ENCODE assay signal across 22 cellular contexts in genomic region chr11:1846453-1846932, GRCh38. TPM values are rescaled to one million over a fixed set of nuclear protein-coding genes. Genes with fewer than 3 reads are reported as not detected.
DNase-seq lines count a peak whose midpoint lies in the region; ATAC-seq, FAIRE-seq and TF ChIP-seq lines count a peak whose summit lies in the region.
"Had no signal": no experiment of that assay in that cellular context is flagged by ENCODE, and none has a peak within 500 bp of the region (broad histone marks: within the 10 kb centered on the region; RNA-seq: fewer than 3 reads in every experiment).

No MANE protein-coding gene starts in this region.

- peak overlapping the region; percentile 71 for H3K27ac Mint-ChIP-seq in activated CD4-positive, alpha-beta T cell treated with anti-CD3 and anti-CD28 coated beads, Interleukin-2, amount 10 ng/mL, durations not matched to agents 24 days and 14 days
- H3K27ac Mint-ChIP-seq in Caco-2 (ENCODE audit: unreplicated experiment) = peak overlapping the region; percentile 45

- H3K4me1 Mint-ChIP-seq in activated CD4-positive, alpha-beta T cell treated with anti-CD3 and anti-CD28 coated beads, Interleukin-2, amount 10 ng/mL, durations not matched to agents 24 days and 14 days = peaks cover 65% of the 10 kb centered on the region
- peaks cover 11% of the 10 kb centered on the region for H3K4me1 Mint-ChIP-seq in Caco-2 (ENCODE audit: low read depth, unreplicated experiment)

- H2BK5ac ChIP-seq in neuronal stem cell (ENCODE audit: low read length) = peak overlapping the region; percentile 13

- H3K9me3 ChIP-seq in Caco-2 (no peaks in the 10 kb centered on the region), K562 (replicated peaks; ENCODE audit: control insufficient read depth, insufficient read depth, low read depth, low read length) (no peaks in the 10 kb centered on the region), neuronal stem cell (replicated peaks in 1 of 2; ENCODE audit: control insufficient read depth in 2 of 2, insufficient read depth in 1 of 2, low read depth in 1 of 2, low read length in 2 of 2) (no peaks in the 10 kb centered on the region)
- H3K9me3 ChIP-seq: breast epithelium, left lung had no signal

- intact Hi-C loops in activated CD4-positive, alpha-beta T cell treated with anti-CD3 and anti-CD28 coated beads, Interleukin-2, amount 10 ng/mL, durations not matched to agents 24 days and 14 days (cut with micrococcal nuclease) = no loop called here
- intact Hi-C loops in Caco-2 (cut with micrococcal nuclease; ENCODE audit: unreplicated experiment) (no loop called here), K562 (cut with micrococcal nuclease) (no loop called here)

- peak overlapping the region; percentile 92 for H4K91ac ChIP-seq in neuronal stem cell (ENCODE audit: low read depth, low read length, poor library complexity)

- H3K4ac ChIP-seq in neuronal stem cell (ENCODE audit: low read length) = no peak overlapping the region

- no peak overlapping the region for H3K27ac ChIP-seq in K562 (ENCODE audit: extremely low read depth, low read depth, low read length)
- H3K27ac ChIP-seq in neuronal stem cell (replicated peaks; ENCODE audit: low read length) = no peak overlapping the region
- H3K27ac ChIP-seq: breast epithelium, left lung had no signal

- H2BK120ac ChIP-seq in neuronal stem cell (ENCODE audit: low read depth, low read length) = no peak overlapping the region

- H3K36me3 Mint-ChIP-seq in activated CD4-positive, alpha-beta T cell treated with anti-CD3 and anti-CD28 coated beads, Interleukin-2, amount 10 ng/mL, durations not matched to agents 24 days and 14 days (ENCODE audit: low read depth) = no peaks in the 10 kb centered on the region
- no peaks in the 10 kb centered on the region for H3K36me3 Mint-ChIP-seq in Caco-2 (ENCODE audit: insufficient read depth, unreplicated experiment)

- H3K27me3 ChIP-seq in Caco-2 (replicated peaks; ENCODE audit: control insufficient read depth, insufficient read depth, low read length) = no peaks in the 10 kb centered on the region
- peaks cover 8 to 60% of the 10 kb centered on the region in 2 experiments; a peak in 3 of 5 replicates for H3K27me3 ChIP-seq in K562 (ENCODE audit: control insufficient read depth in 2 of 2, insufficient read depth in 2 of 2, low read length in 2 of 2)
- peaks cover 0 to 39% (median 0%) of the 10 kb centered on the region in 3 experiments for H3K27me3 ChIP-seq in neuronal stem cell (ENCODE audit: control insufficient read depth in 3 of 3, insufficient read depth in 3 of 3, low read depth in 1 of 3, low read length in 3 of 3)
- H3K27me3 ChIP-seq: breast epithelium, left lung had no signal

- H3K9ac ChIP-seq in K562 (ENCODE audit: insufficient read depth in 1 of 2, low read depth in 2 of 2, low read length in 2 of 2) (no peak overlapping the region), neuronal stem cell (ENCODE audit: low read depth, low read length, poor library complexity) (no peak overlapping the region)

- H3K4me3 Mint-ChIP-seq in activated CD4-positive, alpha-beta T cell treated with anti-CD3 and anti-CD28 coated beads, Interleukin-2, amount 10 ng/mL, durations not matched to agents 24 days and 14 days = no peak overlapping the region
- no peak overlapping the region for H3K4me3 Mint-ChIP-seq in Caco-2 (ENCODE audit: unreplicated experiment)

- no peak for TF ChIP-seq EP300 in K562 (IDR thresholded peaks at IDR 0.05; ENCODE audit: low read length)

- H3K36me3 ChIP-seq in Caco-2 (ENCODE audit: control insufficient read depth, insufficient read depth, low read length) (no peaks in the 10 kb centered on the region), K562 (ENCODE audit: control insufficient read depth, insufficient read depth, low read length) (no peaks in the 10 kb centered on the region), neuronal stem cell (replicated peaks in 1 of 2; ENCODE audit: control insufficient read depth in 2 of 2, insufficient read depth in 2 of 2, low read length in 2 of 2) (no peaks in the 10 kb centered on the region)
- H3K36me3 ChIP-seq: breast epithelium, left lung had no signal

- H2AFZ ChIP-seq in K562 (ENCODE audit: low read depth, low read length) = no peak overlapping the region
- no peak overlapping the region for H2AFZ ChIP-seq in neuronal stem cell (ENCODE audit: low read length)

- no peaks in the 10 kb centered on the region for H3K79me1 ChIP-seq in neuronal stem cell (ENCODE audit: low read depth, low read length)

- H3K27me3 Mint-ChIP-seq in activated CD4-positive, alpha-beta T cell treated with anti-CD3 and anti-CD28 coated beads, Interleukin-2, amount 10 ng/mL, durations not matched to agents 24 days and 14 days = peaks cover 3% of the 10 kb centered on the region
- H3K27me3 Mint-ChIP-seq in Caco-2 (ENCODE audit: insufficient read depth, unreplicated experiment) = no peaks in the 10 kb centered on the region

- TF ChIP-seq CTCF in Caco-2 (IDR thresholded peaks at IDR 0.05; ENCODE audit: insufficient read depth in 1 of 2, low read depth in 1 of 2, low read length in 1 of 2, severe bottlenecking in 1 of 2, unreplicated experiment in 1 of 2) = no peak
- no peak for TF ChIP-seq CTCF in K562 (IDR thresholded peaks at IDR 0.05 in 2 of 3, conservative IDR thresholded peaks at IDR 0.05 in 1 of 3; ENCODE audit: insufficient read depth in 2 of 3, low read depth in 1 of 3, low read length in 3 of 3)

- no peaks in the 10 kb centered on the region for H3K79me2 ChIP-seq in K562 (ENCODE audit: control insufficient read depth, insufficient read depth, low read length)

- H4K8ac ChIP-seq in neuronal stem cell (ENCODE audit: low read depth, low read length) = no peak overlapping the region

- H2BK12ac ChIP-seq in neuronal stem cell (ENCODE audit: low read length) = no peak overlapping the region

- WGBS in K562 (ENCODE audit: insufficient coverage, low coverage, missing lambda C conversion rate) = 12% methylated on average over 9 of the region's 9 CpGs
- no CpG with 5 or more reads among the region's 9 CpGs for WGBS in neuronal stem cell (ENCODE audit: extremely low coverage in 2 of 2, insufficient read length in 2 of 2, insufficient replicate concordance in 1 of 2), 2 donors

- H2BK15ac ChIP-seq in neuronal stem cell (ENCODE audit: low read length) = peak overlapping the region; percentile 58

- H2AK5ac ChIP-seq in neuronal stem cell (ENCODE audit: low read depth, low read length) = peak overlapping the region; percentile 96

- BruUV-seq in Caco-2 (replicated peaks; lab: Mats Ljungman, UMichigan) = no TSS peak
- no TSS peak for BruUV-seq in K562 (replicated peaks; lab: Mats Ljungman, UMichigan)

- H3K4me3 ChIP-seq in Caco-2 (ENCODE audit: low read depth, low read length) = no peak overlapping the region
- H3K4me3 ChIP-seq in K562 = no peak overlapping the region
- H3K4me3 ChIP-seq in neuronal stem cell (ENCODE audit: low read length in 2 of 2) = no peak overlapping the region
- H3K4me3 ChIP-seq: breast epithelium, left lung had no signal

- H3K9me3 Mint-ChIP-seq in activated CD4-positive, alpha-beta T cell treated with anti-CD3 and anti-CD28 coated beads, Interleukin-2, amount 10 ng/mL, durations not matched to agents 24 days and 14 days = no peaks in the 10 kb centered on the region
- H3K9me3 Mint-ChIP-seq in Caco-2 (ENCODE audit: unreplicated experiment) = no peaks in the 10 kb centered on the region

- FAIRE-seq in K562 (lab: Jason Lieb, UNC) = no peak
- FAIRE-seq: endothelial cell of umbilical vein, G401.6 had no signal

- no peak for TF ChIP-seq RAD21 in K562 (CRISPR knock-in tag; conservative IDR thresholded peaks at IDR 0.05 in 1 of 2, IDR thresholded peaks at IDR 0.05 in 1 of 2)

- POLR2A ChIA-PET in Caco-2 (lab: Charles Lee) (no interaction called here), K562 (lab: Yijun Ruan, JAX) (interaction anchor here (1.2 kb wide), 1 partner anchor 153 kb away, joined by 3 read pairs; no protein-coding TSS in a partner anchor)

- CTCF ChIA-PET in Caco-2 (lab: Charles Lee) (no interaction called here), K562 (lab: Yijun Ruan, JAX; ENCODE audit: low intra/inter-chr PET ratio) (no interaction called here)

- in situ Hi-C loops in K562 (cut with MboI) = no loop called here

- H3K9me1 ChIP-seq in K562 (ENCODE audit: control insufficient read depth, insufficient read depth, low read length) = no peaks in the 10 kb centered on the region

- peaks cover 8% of the 10 kb centered on the region for H3K4me1 ChIP-seq in Caco-2
- peaks cover 9 to 55% of the 10 kb centered on the region in 2 experiments; a peak in 4 of 5 replicates for H3K4me1 ChIP-seq in K562 (replicated peaks in 1 of 2; ENCODE audit: control insufficient read depth in 2 of 2, insufficient read depth in 2 of 2, low read length in 2 of 2)
- H3K4me1 ChIP-seq in neuronal stem cell (ENCODE audit: control insufficient read depth in 2 of 2, insufficient read depth in 1 of 2, low read depth in 1 of 2, low read length in 2 of 2) = peaks cover 0 to 5% of the 10 kb centered on the region in 2 donors
- H3K4me1 ChIP-seq: breast epithelium had no signal

- no peak for ATAC-seq in K562
- no peak for ATAC-seq in HG03378 (IDR thresholded peaks at IDR 0.05; ENCODE audit: unreplicated experiment)
- ATAC-seq: left lung had no signal

- peak overlapping the region; percentile 82 for H3K14ac ChIP-seq in neuronal stem cell (ENCODE audit: low read length)

- peak overlapping the region; percentile 17 for H3K18ac ChIP-seq in neuronal stem cell (ENCODE audit: low read length)

- no peaks in the 10 kb centered on the region; the same call in 1 of the 2 replicates for H4K20me1 ChIP-seq in K562 (replicated peaks; ENCODE audit: control insufficient read depth, insufficient read depth, low read length)

- no peak for DNase-seq in activated CD4-positive, alpha-beta T cell treated with anti-CD3 and anti-CD28 coated beads, Interleukin-2, amount 10 ng/mL, durations not matched to agents 24 days and 14 days
- DNase-seq in activated CD4-positive, alpha-beta T cell treated with anti-CD3 and anti-CD28 coated beads for 1 hour = no peak
- DNase-seq in Caco-2 = no peak
- no peak for DNase-seq in K562 (ENCODE audit: extremely low read depth in 1 of 4, low spot score in 3 of 4)
- DNase-seq in neuronal stem cell (ENCODE audit: low spot score) = no peak
- no peak for DNase-seq in NCI-H510A treated with DMSO at 0.1 percent for 48 hours (lab: John Stamatoyannopoulos, UW)
- no peak for DNase-seq in islet precursor cell
- DNase-seq: DMS 273 treated with DMSO at 0.1 percent for 48 hours; midbrain; NCI-H1417 treated with DMSO at 0.1 percent for 48 hours; NCI-H69; retina; stimulated activated CD4-positive, alpha-beta T cell treated with anti-CD3 and anti-CD28 coated beads, Interleukin-4, amount 100 ng/mL, for 4 hours had no signal

- peak overlapping the region; percentile 73 for H3K23ac ChIP-seq in neuronal stem cell (ENCODE audit: low read depth, low read length, poor library complexity)

- H3K4me2 ChIP-seq in K562 (ENCODE audit: insufficient read depth, low read length) = no peak overlapping the region
- no peak overlapping the region for H3K4me2 ChIP-seq in neuronal stem cell (ENCODE audit: insufficient read depth, low read length, poor library complexity, severe bottlenecking)

- no peak for TF ChIP-seq POLR2A in K562 (conservative IDR thresholded peaks at IDR 0.05)

RNA-seq across cellular contexts. Expression of gene LSP1, which starts 6.4 kb away (rescaled TPM):
- total RNA-seq in activated CD4-positive, alpha-beta T cell treated with anti-CD3 and anti-CD28 coated beads, Interleukin-2, amount 10 ng/mL, durations not matched to agents 24 days and 14 days = 303 and 322 TPM in 2 replicates
- total RNA-seq in Caco-2 (2022) (1.5 TPM in 1 of 2 replicates, not detected in the other), K562 (2014; rRNA removed) (0.08 and 1.2 TPM in 2 replicates), K562 (2014; rRNA removed; fragmentation: Illumina TruSeq; extraction: Trizol) (not detected in 2 replicates), K562 (2015; rRNA removed; fragmentation: Illumina TruSeq; extraction: Trizol) (0.65 TPM in 1 of 2 replicates, not detected in the other), K562 (2021) (0.73 and 1.1 TPM in 2 replicates)
- 0.23 TPM in 1 of 2 replicates, not detected in the other for total RNA-seq in K562 (2011; cell fraction: chromatin; rRNA removed; ENCODE audit: low replicate concordance)
- total RNA-seq in K562 (2011; cell fraction: nucleolus; rRNA removed) = not detected in 2 replicates
- total RNA-seq in K562 (2011; cell fraction: nucleoplasm; rRNA removed) = not detected in 2 replicates
- polyA plus RNA-seq in K562 (2011; rRNA removed) (0.28 and 0.45 TPM in 2 replicates), K562 (2014; fragmentation: Illumina TruSeq; extraction: Trizol) (2.9 TPM in 1 of 2 replicates, not detected in the other), K562 (2014; fragmentation: Nextera tagmentation; extraction: Ambion mirVana) (under 1 TPM in 1 of 2 experiments, not detected in 1; 0.38 TPM), K562 (2014; rRNA removed) (0.08 TPM in 1 of 2 replicates, not detected in the other)
- polyA plus RNA-seq in K562 (2011; cell fraction: cytosol; rRNA removed) = 0.28 and 0.37 TPM in 2 replicates
- polyA plus RNA-seq in K562 (2011; cell fraction: nucleus; rRNA removed) = 0.26 and 0.60 TPM in 2 replicates
- polyA plus RNA-seq in K562 (2012) = 0.05 and 0.57 TPM in 2 replicates
- 0.15 TPM in 1 of 2 replicates, not detected in the other for polyA minus RNA-seq in K562 (2011; rRNA and poly(A)+ RNA removed)
- not detected in 2 replicates for polyA minus RNA-seq in K562 (2011; cell fraction: cytosol; rRNA and poly(A)+ RNA removed)
- polyA minus RNA-seq in K562 (2011; cell fraction: nucleus; rRNA and poly(A)+ RNA removed) = 0.11 TPM in 1 of 2 replicates, not detected in the other
- polyA plus RNA-seq in neuronal stem cell (2013, experiment 1 of 2) = 0.13 TPM
- 0.73 TPM for polyA plus RNA-seq in neuronal stem cell (2013, experiment 2 of 2)
- total RNA-seq: endothelial cell of umbilical vein had no signal
- polyA plus RNA-seq: BJ, endothelial cell of umbilical vein had no signal

RNA-seq across cellular contexts. Expression of gene TNNI2, which starts 7.7 kb away (rescaled TPM):
- not detected in 2 replicates for total RNA-seq in activated CD4-positive, alpha-beta T cell treated with anti-CD3 and anti-CD28 coated beads, Interleukin-2, amount 10 ng/mL, durations not matched to agents 24 days and 14 days
- total RNA-seq in Caco-2 (2022) (5.7 and 8.6 TPM in 2 replicates), K562 (2014; rRNA removed) (not detected in 2 replicates), K562 (2014; rRNA removed; fragmentation: Illumina TruSeq; extraction: Trizol) (not detected in 2 replicates), K562 (2015; rRNA removed; fragmentation: Illumina TruSeq; extraction: Trizol) (not detected in 2 replicates), K562 (2021) (not detected in 2 replicates)
- total RNA-seq in K562 (2011; cell fraction: chromatin; rRNA removed; ENCODE audit: low replicate concordance) = not detected in 2 replicates
- total RNA-seq in K562 (2011; cell fraction: nucleolus; rRNA removed) = not detected in 2 replicates
- not detected in 2 replicates for total RNA-seq in K562 (2011; cell fraction: nucleoplasm; rRNA removed)
- polyA plus RNA-seq in K562 (2011; rRNA removed) (not detected in 2 replicates), K562 (2014; fragmentation: Illumina TruSeq; extraction: Trizol) (not detected in 2 replicates), K562 (2014; fragmentation: Nextera tagmentation; extraction: Ambion mirVana) (not detected), K562 (2014; rRNA removed) (not detected in 2 replicates)
- polyA plus RNA-seq in K562 (2011; cell fraction: cytosol; rRNA removed) = 0.13 TPM in 1 of 2 replicates, not detected in the other
- 0.32 TPM in 1 of 2 replicates, not detected in the other for polyA plus RNA-seq in K562 (2011; cell fraction: nucleus; rRNA removed)
- not detected in 2 replicates for polyA plus RNA-seq in K562 (2012)
- not detected in 2 replicates for polyA minus RNA-seq in K562 (2011; rRNA and poly(A)+ RNA removed)
- not detected in 2 replicates for polyA minus RNA-seq in K562 (2011; cell fraction: cytosol; rRNA and poly(A)+ RNA removed)
- not detected in 2 replicates for polyA minus RNA-seq in K562 (2011; cell fraction: nucleus; rRNA and poly(A)+ RNA removed)
- polyA plus RNA-seq in neuronal stem cell (2013, experiment 1 of 2) = 0.13 TPM
- not detected for polyA plus RNA-seq in neuronal stem cell (2013, experiment 2 of 2)
- total RNA-seq: A172, endothelial cell of umbilical vein had no signal
- polyA plus RNA-seq: BJ, endothelial cell of umbilical vein had no signal

RNA-seq across cellular contexts. Expression of gene SYT8, which starts 11.7 kb away (rescaled TPM):
- not detected in 2 replicates for total RNA-seq in activated CD4-positive, alpha-beta T cell treated with anti-CD3 and anti-CD28 coated beads, Interleukin-2, amount 10 ng/mL, durations not matched to agents 24 days and 14 days
- total RNA-seq in Caco-2 (2022) (11.3 and 14.9 TPM in 2 replicates), K562 (2014; rRNA removed) (not detected in 2 replicates), K562 (2014; rRNA removed; fragmentation: Illumina TruSeq; extraction: Trizol) (not detected in 2 replicates), K562 (2015; rRNA removed; fragmentation: Illumina TruSeq; extraction: Trizol) (not detected in 2 replicates), K562 (2021) (not detected in 2 replicates)
- total RNA-seq in K562 (2011; cell fraction: chromatin; rRNA removed; ENCODE audit: low replicate concordance) = not detected in 2 replicates
- total RNA-seq in K562 (2011; cell fraction: nucleolus; rRNA removed) = not detected in 2 replicates
- total RNA-seq in K562 (2011; cell fraction: nucleoplasm; rRNA removed) = not detected in 2 replicates
- polyA plus RNA-seq in K562 (2011; rRNA removed) (not detected in 2 replicates), K562 (2014; fragmentation: Illumina TruSeq; extraction: Trizol) (not detected in 2 replicates), K562 (2014; fragmentation: Nextera tagmentation; extraction: Ambion mirVana) (not detected), K562 (2014; rRNA removed) (not detected in 2 replicates)
- polyA plus RNA-seq in K562 (2011; cell fraction: cytosol; rRNA removed) = not detected in 2 replicates
- not detected in 2 replicates for polyA plus RNA-seq in K562 (2011; cell fraction: nucleus; rRNA removed)
- polyA plus RNA-seq in K562 (2012) = not detected in 2 replicates
- polyA minus RNA-seq in K562 (2011; rRNA and poly(A)+ RNA removed) = not detected in 2 replicates
- polyA minus RNA-seq in K562 (2011; cell fraction: cytosol; rRNA and poly(A)+ RNA removed) = not detected in 2 replicates
- polyA minus RNA-seq in K562 (2011; cell fraction: nucleus; rRNA and poly(A)+ RNA removed) = not detected in 2 replicates
- not detected for polyA plus RNA-seq in neuronal stem cell (2013, experiment 1 of 2)
- not detected for polyA plus RNA-seq in neuronal stem cell (2013, experiment 2 of 2)
- total RNA-seq: A172, endothelial cell of umbilical vein, omental fat pad had no signal
- polyA plus RNA-seq: BJ, endothelial cell of umbilical vein had no signal

RNA-seq across cellular contexts. Expression of gene PRR33, which starts 45.2 kb away (rescaled TPM):
- total RNA-seq in activated CD4-positive, alpha-beta T cell treated with anti-CD3 and anti-CD28 coated beads, Interleukin-2, amount 10 ng/mL, durations not matched to agents 24 days and 14 days = not detected in 2 replicates
- not detected in 2 replicates for total RNA-seq in Caco-2 (2022)
- total RNA-seq in K562 (2011; cell fraction: chromatin; rRNA removed; ENCODE audit: low replicate concordance) = not detected in 2 replicates
- total RNA-seq in K562 (2011; cell fraction: nucleolus; rRNA removed) = not detected in 2 replicates
- not detected in 2 replicates for total RNA-seq in K562 (2011; cell fraction: nucleoplasm; rRNA removed)
- not detected in 2 replicates for total RNA-seq in K562 (2014; rRNA removed)
- total RNA-seq in K562 (2014; rRNA removed; fragmentation: Illumina TruSeq; extraction: Trizol) = not detected in 2 replicates
- total RNA-seq in K562 (2015; rRNA removed; fragmentation: Illumina TruSeq; extraction: Trizol) = not detected in 2 replicates
- total RNA-seq in K562 (2021) = not detected in 2 replicates
- not detected in 2 replicates for polyA plus RNA-seq in K562 (2011; rRNA removed)
- not detected in 2 replicates for polyA plus RNA-seq in K562 (2011; cell fraction: cytosol; rRNA removed)
- polyA plus RNA-seq in K562 (2011; cell fraction: nucleus; rRNA removed) = not detected in 2 replicates
- polyA plus RNA-seq in K562 (2012) = not detected in 2 replicates
- polyA plus RNA-seq in K562 (2014; fragmentation: Illumina TruSeq; extraction: Trizol) = not detected in 2 replicates
- not detected for polyA plus RNA-seq in K562 (2014; fragmentation: Nextera tagmentation; extraction: Ambion mirVana)
- polyA plus RNA-seq in K562 (2014; rRNA removed) = not detected in 2 replicates
- polyA minus RNA-seq in K562 (2011; rRNA and poly(A)+ RNA removed) = not detected in 2 replicates
- polyA minus RNA-seq in K562 (2011; cell fraction: cytosol; rRNA and poly(A)+ RNA removed) = not detected in 2 replicates
- polyA minus RNA-seq in K562 (2011; cell fraction: nucleus; rRNA and poly(A)+ RNA removed) = not detected in 2 replicates
- polyA plus RNA-seq in neuronal stem cell (2013, experiment 1 of 2) = not detected
- not detected for polyA plus RNA-seq in neuronal stem cell (2013, experiment 2 of 2)
- total RNA-seq: A172, breast epithelium, endothelial cell of umbilical vein, left lung, omental fat pad, urinary bladder had no signal
- polyA plus RNA-seq: BJ, endothelial cell of umbilical vein had no signal

Comparison
In these comparisons a context has a peak if more than half of its experiments do, and no peak if none do; other contexts are left out.
1. RNA of gene LSP1, which starts 6.4 kb away (total RNA-seq): 303 to 322 TPM in activated CD4-positive, alpha-beta T cell treated with anti-CD3 and anti-CD28 coated beads, Interleukin-2, amount 10 ng/mL, durations not matched to agents 24 days and 14 days; 0.08 to 1.2 TPM in K562 and 1.5 TPM in Caco-2; every median in the first group is over 100 times any median in the second.
2. RNA of gene SYT8, which starts 11.7 kb away (total RNA-seq): 11.3 to 14.9 TPM in Caco-2; not detected in activated CD4-positive, alpha-beta T cell treated with anti-CD3 and anti-CD28 coated beads, Interleukin-2, amount 10 ng/mL, durations not matched to agents 24 days and 14 days and not detected in K562; every median in the first group is over 10 times any median in the second.